39 cellular contexts compared by ENCODE assay signal in genomic region chr12:79517363-79517762, GRCh38.
"Had no signal": no experiment of that assay in that cellular context is flagged by ENCODE, and none has a peak within 500 bp of the region (broad histone marks: within the 10 kb centered on the region; RNA-seq: fewer than 3 reads in every experiment).

No MANE protein-coding gene starts in this region.

- H3K4me3 Mint-ChIP-seq: activated naive CD4-positive, alpha-beta T cell treated with anti-CD3 and anti-CD28 coated beads for 36 hours; activated naive CD4-positive, alpha-beta T cell treated with anti-CD3 and anti-CD28 coated beads, Interleukin-2, amount 10 ng/mL, durations not matched to agents 7 days and 5 days; activated naive CD4-positive, alpha-beta T cell treated with anti-CD3 and anti-CD28 coated beads, Interleukin-2, amount 50 U/mL, for 24 hours; activated naive CD8-positive, alpha-beta T cell; activated naive CD8-positive, alpha-beta T cell treated with anti-CD3 and anti-CD28 coated beads for 36 hours; activated naive CD8-positive, alpha-beta T cell treated with anti-CD3 and anti-CD28 coated beads, Interleukin-2, amount 10 ng/mL, durations not matched to agents 7 days and 5 days; activated naive CD8-positive, alpha-beta T cell treated with anti-CD3 and anti-CD28 coated beads, Interleukin-2, amount 50 U/mL, for 24 hours; activated T-cell treated with anti-CD3 and anti-CD28 coated beads, Interleukin-2, amount 50 U/mL, for 24 hours; activated T-cell treated with anti-CD3 and anti-CD28 coated beads, Interleukin-2, amount 50 U/mL, for 4 hours; activated T-cell treated with anti-CD3 and anti-CD28 coated beads, Interleukin-2, amount 50 U/mL, for 72 hours; activated T-helper 1 cell treated with anti-CD3 and anti-CD28 coated beads, Interleukin-12 subunit alpha, Interleukin-12 subunit beta, Interleukin-2, Interleukin-4 antibody, amounts not matched to agents 30 ng/mL and 10 ng/mL and 1 ng/mL, durations not matched to agents 14 hours and 24 hours and 36 hours; activated T-helper 17 cell treated with anti-CD3 and anti-CD28 coated beads, Interleukin-2, amount 50 U/mL, for 72 hours; brain; central memory CD8-positive, alpha-beta T cell had no signal

- H3K27ac ChIP-seq: adrenal gland, ascending aorta, body of pancreas, brain microvascular endothelial cell, breast epithelium, cardiac muscle cell had no signal

- H3K36me3 Mint-ChIP-seq: activated naive CD4-positive, alpha-beta T cell treated with anti-CD3 and anti-CD28 coated beads, Interleukin-2, amount 10 ng/mL, durations not matched to agents 7 days and 5 days; activated naive CD4-positive, alpha-beta T cell treated with anti-CD3 and anti-CD28 coated beads, Interleukin-2, amount 50 U/mL, for 24 hours; activated naive CD4-positive, alpha-beta T cell treated with anti-CD3 and anti-CD28 coated beads, Interleukin-2, amount 50 U/mL, for 72 hours; activated naive CD8-positive, alpha-beta T cell; activated naive CD8-positive, alpha-beta T cell treated with anti-CD3 and anti-CD28 coated beads for 36 hours; activated naive CD8-positive, alpha-beta T cell treated with anti-CD3 and anti-CD28 coated beads, Interleukin-2, amount 10 ng/mL, durations not matched to agents 7 days and 5 days had no signal

- ATAC-seq: activated naive CD4-positive, alpha-beta T cell treated with anti-CD3 and anti-CD28 coated beads, Interleukin-2, amount 50 U/mL, for 72 hours; activated naive CD8-positive, alpha-beta T cell treated with anti-CD3 and anti-CD28 coated beads, Interleukin-2, amount 50 U/mL, for 24 hours; activated T-cell treated with anti-CD3 and anti-CD28 coated beads, Interleukin-2, amount 50 U/mL, for 4 hours; activated T-cell treated with anti-CD3 and anti-CD28 coated beads, Interleukin-2, amount 50 U/mL, for 72 hours; activated T-helper 17 cell treated with anti-CD3 and anti-CD28 coated beads, Interleukin-2, amount 50 U/mL, for 72 hours; body of pancreas had no signal

- FAIRE-seq: bronchial epithelial cell had no signal

- H3K36me3 ChIP-seq: adrenal gland, ascending aorta, brain microvascular endothelial cell, breast epithelium, cardiac muscle cell had no signal

- H3K27me3 Mint-ChIP-seq: activated naive CD4-positive, alpha-beta T cell treated with anti-CD3 and anti-CD28 coated beads, Interleukin-2, amount 10 ng/mL, durations not matched to agents 7 days and 5 days; activated naive CD4-positive, alpha-beta T cell treated with anti-CD3 and anti-CD28 coated beads, Interleukin-2, amount 50 U/mL, for 24 hours; activated naive CD8-positive, alpha-beta T cell treated with anti-CD3 and anti-CD28 coated beads for 36 hours; activated naive CD8-positive, alpha-beta T cell treated with anti-CD3 and anti-CD28 coated beads, Interleukin-2, amount 10 ng/mL, durations not matched to agents 7 days and 5 days; activated naive CD8-positive, alpha-beta T cell treated with anti-CD3 and anti-CD28 coated beads, Interleukin-2, amount 50 U/mL, for 24 hours; activated T-cell treated with anti-CD3 and anti-CD28 coated beads, Interleukin-2, amount 50 U/mL, for 24 hours; brain; central memory CD8-positive, alpha-beta T cell had no signal

- H3K27ac Mint-ChIP-seq: activated naive CD4-positive, alpha-beta T cell treated with anti-CD3 and anti-CD28 coated beads for 36 hours; activated naive CD4-positive, alpha-beta T cell treated with anti-CD3 and anti-CD28 coated beads, Interleukin-2, amount 10 ng/mL, durations not matched to agents 7 days and 5 days; activated naive CD4-positive, alpha-beta T cell treated with anti-CD3 and anti-CD28 coated beads, Interleukin-2, amount 50 U/mL, for 24 hours; activated naive CD4-positive, alpha-beta T cell treated with anti-CD3 and anti-CD28 coated beads, Interleukin-2, amount 50 U/mL, for 72 hours; activated naive CD8-positive, alpha-beta T cell; activated naive CD8-positive, alpha-beta T cell treated with anti-CD3 and anti-CD28 coated beads for 36 hours; activated naive CD8-positive, alpha-beta T cell treated with anti-CD3 and anti-CD28 coated beads, Interleukin-2, amount 10 ng/mL, durations not matched to agents 7 days and 5 days; activated naive CD8-positive, alpha-beta T cell treated with anti-CD3 and anti-CD28 coated beads, Interleukin-2, amount 50 U/mL, for 24 hours; activated T-cell treated with anti-CD3 and anti-CD28 coated beads, Interleukin-2, amount 50 U/mL, for 24 hours; activated T-cell treated with anti-CD3 and anti-CD28 coated beads, Interleukin-2, amount 50 U/mL, for 72 hours; activated T-helper 1 cell treated with anti-CD3 and anti-CD28 coated beads, Interleukin-12 subunit alpha, Interleukin-12 subunit beta, Interleukin-2, Interleukin-4 antibody, amounts not matched to agents 30 ng/mL and 10 ng/mL and 1 ng/mL, durations not matched to agents 14 hours and 24 hours and 36 hours; activated T-helper 17 cell treated with anti-CD3 and anti-CD28 coated beads, Interleukin-2, amount 50 U/mL, for 72 hours; activated T-helper 2 cell treated with anti-CD3 and anti-CD28 coated beads, Interferon-gamma antibody, Interleukin-2, Interleukin-4, amounts not matched to agents 10 μg/mL and 5 μg/mL and 100 μg/mL, durations not matched to agents 14 hours and 24 hours and 36 hours; brain had no signal

- H3K4me3 ChIP-seq: adrenal gland, ascending aorta, body of pancreas, breast epithelium, cardiac muscle cell had no signal

- H3K9me3 ChIP-seq: adrenal gland, ascending aorta, body of pancreas, breast epithelium had no signal

- H3K4me1 Mint-ChIP-seq: activated naive CD4-positive, alpha-beta T cell treated with anti-CD3 and anti-CD28 coated beads, Interleukin-2, amount 10 ng/mL, durations not matched to agents 7 days and 5 days; activated naive CD4-positive, alpha-beta T cell treated with anti-CD3 and anti-CD28 coated beads, Interleukin-2, amount 50 U/mL, for 24 hours; activated naive CD8-positive, alpha-beta T cell treated with anti-CD3 and anti-CD28 coated beads for 36 hours; activated naive CD8-positive, alpha-beta T cell treated with anti-CD3 and anti-CD28 coated beads, Interleukin-2, amount 10 ng/mL, durations not matched to agents 7 days and 5 days; activated naive CD8-positive, alpha-beta T cell treated with anti-CD3 and anti-CD28 coated beads, Interleukin-2, amount 50 U/mL, for 24 hours; activated T-helper 17 cell treated with anti-CD3 and anti-CD28 coated beads, Interleukin-2, amount 50 U/mL, for 72 hours; central memory CD8-positive, alpha-beta T cell had no signal

- H3K27me3 ChIP-seq: adrenal gland, ascending aorta, body of pancreas, brain microvascular endothelial cell, breast epithelium, cardiac muscle cell had no signal

- H3K9me3 Mint-ChIP-seq: activated T-helper 1 cell treated with anti-CD3 and anti-CD28 coated beads, Interleukin-12 subunit alpha, Interleukin-12 subunit beta, Interleukin-2, Interleukin-4 antibody, amounts not matched to agents 30 ng/mL and 10 ng/mL and 1 ng/mL, durations not matched to agents 14 hours and 24 hours and 36 hours had no signal

- DNase-seq: activated effector memory CD4-positive, alpha-beta T cell treated with anti-CD3 and anti-CD28 coated beads, Interleukin-2, amount 50 U/mL, for 16 hours; activated effector memory CD4-positive, alpha-beta T cell treated with Interleukin-2 at 50 U/mL for 16 hours; activated gamma-delta T cell; activated gamma-delta T cell treated with Interleukin-2 at 50 U/mL for 16 hours; activated naive CD4-positive, alpha-beta T cell; activated naive CD4-positive, alpha-beta T cell treated with anti-CD3 and anti-CD28 coated beads for 36 hours; activated naive CD4-positive, alpha-beta T cell treated with anti-CD3 and anti-CD28 coated beads, Interleukin-2, amount 10 ng/mL, durations not matched to agents 7 days and 5 days; activated naive CD4-positive, alpha-beta T cell treated with anti-CD3 and anti-CD28 coated beads, Interleukin-2, amount 50 U/mL, for 16 hours; activated naive CD4-positive, alpha-beta T cell treated with Interleukin-2 at 50 U/mL for 16 hours; activated naive CD8-positive, alpha-beta T cell treated with anti-CD3 and anti-CD28 coated beads for 36 hours; activated naive CD8-positive, alpha-beta T cell treated with anti-CD3 and anti-CD28 coated beads, Interleukin-2, amount 10 ng/mL, durations not matched to agents 7 days and 5 days; activated naive CD8-positive, alpha-beta T cell treated with anti-CD3 and anti-CD28 coated beads, Interleukin-2, amount 50 U/mL, for 24 hours; activated T-cell treated with anti-CD3 and anti-CD28 coated beads, Interleukin-2, amount 50 U/mL, for 1 hour; activated T-cell treated with anti-CD3 and anti-CD28 coated beads, Interleukin-2, amount 50 U/mL, for 24 hours; activated T-cell treated with anti-CD3 and anti-CD28 coated beads, Interleukin-2, amount 50 U/mL, for 4 hours; activated T-cell treated with anti-CD3 and anti-CD28 coated beads, Interleukin-2, amount 50 U/mL, for 48 hours; activated T-cell treated with anti-CD3 and anti-CD28 coated beads, Interleukin-2, amount 50 U/mL, for 72 hours; adrenal gland; amniotic stem cell; amygdala; anterior cingulate cortex; aorta; body of pancreas; brain microvascular endothelial cell; caudate nucleus; central memory CD4-positive, alpha-beta T cell; cerebellar nuclear complex had no signal

- H3K4me1 ChIP-seq: adrenal gland, ascending aorta, body of pancreas, breast epithelium had no signal
